In genomic region chrX:53321216-53321942, GRCh38 we compare ENCODE assay signal across 8 cellular contexts. TPM values are rescaled to one million over a fixed set of nuclear protein-coding genes. Genes with fewer than 3 reads are reported as not detected.
DNase-seq lines count a peak whose midpoint lies in the region; ATAC-seq and TF ChIP-seq lines count a peak whose summit lies in the region.

No MANE protein-coding gene starts in this region.

- peak overlapping the region; percentile 9 for H3K4me3 Mint-ChIP-seq in stimulated activated naive CD8-positive, alpha-beta T cell treated with anti-CD3 and anti-CD28 coated beads, Interleukin-15, Interleukin-2, amounts not matched to agents 100 ng/mL and 50 ng/mL, for 24 hours

- DNase-seq in activated CD4-positive, alpha-beta T cell treated with anti-CD3 and anti-CD28 coated beads, Interleukin-2, amount 50 U/mL, for 1 hour: peak; percentile 4
- no peak for DNase-seq in activated CD4-positive, alpha-beta T cell treated with anti-CD3 and anti-CD28 coated beads, Interleukin-2, amount 50 U/mL, for 4 hours
- DNase-seq in ascending aorta (ENCODE audit: low spot score in 2 of 2) (no peak), iPS-NIHi11 (ENCODE audit: low spot score) (peak; percentile 31), NK-92 (lab: John Stamatoyannopoulos, UW; ENCODE audit: unreplicated experiment) (no peak), cerebellar nuclear complex (lab: John Stamatoyannopoulos, UW) (no peak)

- peaks cover 52% of the 10 kb centered on the region for H3K27me3 Mint-ChIP-seq in stimulated activated naive CD8-positive, alpha-beta T cell treated with anti-CD3 and anti-CD28 coated beads, Interleukin-15, Interleukin-2, amounts not matched to agents 100 ng/mL and 50 ng/mL, for 24 hours

- H3K4me1 Mint-ChIP-seq in stimulated activated naive CD8-positive, alpha-beta T cell treated with anti-CD3 and anti-CD28 coated beads, Interleukin-15, Interleukin-2, amounts not matched to agents 100 ng/mL and 50 ng/mL, for 24 hours (ENCODE audit: low read depth): peaks cover 3% of the 10 kb centered on the region

- H3K4me1 ChIP-seq in ascending aorta: peaks cover 0 to 7% of the 10 kb centered on the region in 2 donors

- H3K36me3 Mint-ChIP-seq in stimulated activated naive CD8-positive, alpha-beta T cell treated with anti-CD3 and anti-CD28 coated beads, Interleukin-15, Interleukin-2, amounts not matched to agents 100 ng/mL and 50 ng/mL, for 24 hours (ENCODE audit: low read depth): no peaks in the 10 kb centered on the region

- H3K4me3 ChIP-seq in ascending aorta: peak overlapping the region; percentile 65 to 69

- H3K27me3 ChIP-seq in ascending aorta: peaks cover 7% of the 10 kb centered on the region

- H3K27ac Mint-ChIP-seq in stimulated activated naive CD8-positive, alpha-beta T cell treated with anti-CD3 and anti-CD28 coated beads, Interleukin-15, Interleukin-2, amounts not matched to agents 100 ng/mL and 50 ng/mL, for 24 hours: no peak overlapping the region

- ATAC-seq in GM18505 (IDR thresholded peaks at IDR 0.05; ENCODE audit: unreplicated experiment): no peak

- H3K9me3 ChIP-seq in ascending aorta: no peaks in the 10 kb centered on the region

- no peaks in the 10 kb centered on the region for H3K9me3 Mint-ChIP-seq in stimulated activated naive CD8-positive, alpha-beta T cell treated with anti-CD3 and anti-CD28 coated beads, Interleukin-15, Interleukin-2, amounts not matched to agents 100 ng/mL and 50 ng/mL, for 24 hours

- no peak overlapping the region for H3K27ac ChIP-seq in ascending aorta

- H3K36me3 ChIP-seq in ascending aorta: no peaks in the 10 kb centered on the region

- no peak for TF ChIP-seq CTCF in ascending aorta (IDR thresholded peaks at IDR 0.05)

- intact Hi-C loops in ascending aorta (cut with DNase I): no loop called here

- no peak for TF ChIP-seq POLR2A in GM18505 (IDR thresholded peaks at IDR 0.05; ENCODE audit: borderline replicate concordance, extremely low read depth, insufficient read depth, insufficient read length)

RNA-seq across cellular contexts. Expression of gene IQSEC2, which starts 40.0 kb away (rescaled TPM):
- 43.3 TPM for total RNA-seq in ascending aorta

Comparison
In these comparisons a context has a peak if more than half of its experiments do, and no peak if none do; other contexts are left out.
1. DNase-seq: peak in activated CD4-positive, alpha-beta T cell treated with anti-CD3 and anti-CD28 coated beads, Interleukin-2, amount 50 U/mL, for 1 hour (single experiment) and iPS-NIHi11 (single experiment); none in activated CD4-positive, alpha-beta T cell treated with anti-CD3 and anti-CD28 coated beads, Interleukin-2, amount 50 U/mL, for 4 hours (0 of 2), ascending aorta (0 of 2), NK-92 (single experiment) and cerebellar nuclear complex (0 of 2).